In genomic region chr15:39661776-39662175, GRCh38 we compare ENCODE assay signal across 23 cellular contexts.
"Had no signal": no experiment of that assay in that cellular context is flagged by ENCODE, and none has a peak within 500 bp of the region (broad histone marks: within the 10 kb centered on the region; RNA-seq: fewer than 3 reads in every experiment).

No MANE protein-coding gene starts in this region.

- DNase-seq: activated B cell treated with CpG ODN at 0.5 μM for 24 hours; activated CD4-positive, alpha-beta memory T cell treated with anti-CD3 and anti-CD28 coated beads, Interleukin-2, amount 10 ng/mL, durations not matched to agents 7 days and 5 days; activated CD4-positive, alpha-beta T cell treated with anti-CD3 and anti-CD28 coated beads for 48 hours; activated CD8-positive, alpha-beta memory T cell treated with anti-CD3 and anti-CD28 coated beads, Interleukin-2, amount 10 ng/mL, durations not matched to agents 7 days and 5 days; activated naive CD4-positive, alpha-beta T cell; activated naive CD8-positive, alpha-beta T cell treated with anti-CD3 and anti-CD28 coated beads for 36 hours; amniotic stem cell; central memory CD4-positive, alpha-beta T cell; colonic mucosa; head of caudate nucleus; left colon; lower lobe of right lung; occipital lobe; right cardiac atrium; small intestine; stimulated activated CD4-positive, alpha-beta T cell treated with anti-CD3 and anti-CD28 coated beads, Interleukin-15, amount 100 ng/mL, for 24 hours; stimulated activated CD4-positive, alpha-beta T cell treated with anti-CD3 and anti-CD28 coated beads, Interleukin-2, amount 100 ng/mL, for 48 hours; T-cell; T-helper 9 cell; transverse colon; uterus had no signal

- H3K4me1 ChIP-seq: colonic mucosa, prostate gland, uterus had no signal

- ATAC-seq: activated CD8-positive, alpha-beta memory T cell treated with anti-CD3 and anti-CD28 coated beads, Interleukin-2, amount 10 ng/mL, durations not matched to agents 7 days and 5 days; activated T-helper 17 cell treated with anti-CD3 and anti-CD28 coated beads, Interleukin-2, amount 50 U/mL, for 72 hours; left colon; lower lobe of right lung; right cardiac atrium; T-cell had no signal

- H3K27me3 ChIP-seq: colonic mucosa, transverse colon, uterus had no signal

- H3K4me3 ChIP-seq: colonic mucosa, lower lobe of right lung, prostate gland, transverse colon, uterus had no signal

- H3K36me3 ChIP-seq: colonic mucosa, lower lobe of right lung, prostate gland, transverse colon, uterus had no signal

- H3K27ac ChIP-seq: colonic mucosa, lower lobe of right lung, prostate gland, transverse colon, uterus had no signal
